ENCODE assay signal across 20 cellular contexts in the genomic region with DNA sequence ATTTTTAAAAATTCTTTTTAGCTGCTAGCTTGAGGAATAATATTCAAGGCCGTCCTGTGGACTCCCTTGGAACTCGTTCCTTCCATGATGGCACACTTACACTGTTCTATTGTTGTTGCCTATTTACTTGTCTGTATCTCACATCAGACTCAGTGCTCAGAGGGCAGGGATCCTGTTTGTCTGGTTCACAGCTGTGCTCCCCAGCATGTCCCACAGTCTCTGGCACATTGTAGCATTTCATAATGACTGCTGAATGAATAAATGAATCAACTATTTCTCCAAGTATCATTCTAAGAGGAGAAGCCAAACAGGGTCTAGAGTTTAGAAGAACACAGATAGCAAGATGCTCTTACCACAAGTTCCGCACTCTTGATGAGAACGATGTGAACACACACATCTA. TPM values are rescaled to one million over a fixed set of nuclear protein-coding genes. Genes with fewer than 3 reads are reported as not detected.
A peak's percentile ranks its signal among the peaks of the same experiment; 100 is the strongest.
DNase-seq lines count a peak whose midpoint lies in the region; ATAC-seq, FAIRE-seq and TF ChIP-seq lines count a peak whose summit lies in the region.
"Had no signal": no experiment of that assay in that cellular context is flagged by ENCODE, and none has a peak within 500 bp of the region (broad histone marks: within the 10 kb centered on the region; RNA-seq: fewer than 3 reads in every experiment).

No MANE protein-coding gene starts in this region.

- H3K4me2 ChIP-seq in HepG2 (ENCODE audit: low read depth, low read length), result no peak overlapping the region
- H3K4me2 ChIP-seq: GM23338 had no signal

- H3K27ac ChIP-seq in HepG2 (ENCODE audit: extremely low read length, insufficient read depth, low read length) (no peak overlapping the region), right lobe of liver (no peak overlapping the region), left ventricle myocardium inferior (replicated peaks) (peak overlapping the region; percentile 96), suprapubic skin (peak overlapping the region; percentile 34)

- H3K79me2 ChIP-seq in HepG2 (ENCODE audit: insufficient read depth, low read length), result no peaks in the 10 kb centered on the region

- CTCF ChIA-PET in HepG2 (lab: Yijun Ruan, JAX; ENCODE audit: low intra/inter-chr PET ratio, low total read pairs), result no interaction called here
- CTCF ChIA-PET in activated CD4-positive, alpha-beta memory T cell treated with anti-CD3 and anti-CD28 coated beads for 36 hours (lab: Charles Lee), result no interaction called here
- CTCF ChIA-PET in activated CD4-positive, alpha-beta memory T cell treated with anti-CD3 and anti-CD28 coated beads, Interleukin-2, amount 10 ng/mL, durations not matched to agents 7 days and 5 days (lab: Charles Lee), result no interaction called here
- CTCF ChIA-PET in activated CD8-positive, alpha-beta T cell treated with anti-CD3 and anti-CD28 coated beads for 36 hours (lab: Charles Lee), result no interaction called here

- peaks cover 54% of the 10 kb centered on the region for H3K4me1 Mint-ChIP-seq in osteocyte (ENCODE audit: unreplicated experiment)
- H3K4me1 Mint-ChIP-seq in activated CD4-positive, alpha-beta memory T cell treated with anti-CD3 and anti-CD28 coated beads for 36 hours (ENCODE audit: low read depth), result no peaks in the 10 kb centered on the region
- H3K4me1 Mint-ChIP-seq in activated CD4-positive, alpha-beta memory T cell treated with anti-CD3 and anti-CD28 coated beads, Interleukin-2, amount 10 ng/mL, durations not matched to agents 7 days and 5 days, result no peaks in the 10 kb centered on the region
- H3K4me1 Mint-ChIP-seq in activated CD8-positive, alpha-beta T cell treated with anti-CD3 and anti-CD28 coated beads for 36 hours (ENCODE audit: low read depth), result no peaks in the 10 kb centered on the region
- H3K4me1 Mint-ChIP-seq: CD14-positive monocyte, GM23338 had no signal

- peaks cover 12% of the 10 kb centered on the region for H3K9me3 Mint-ChIP-seq in osteocyte (ENCODE audit: unreplicated experiment)
- peaks cover 12% of the 10 kb centered on the region for H3K9me3 Mint-ChIP-seq in activated CD4-positive, alpha-beta memory T cell treated with anti-CD3 and anti-CD28 coated beads for 36 hours
- no peaks in the 10 kb centered on the region for H3K9me3 Mint-ChIP-seq in activated CD4-positive, alpha-beta memory T cell treated with anti-CD3 and anti-CD28 coated beads, Interleukin-2, amount 10 ng/mL, durations not matched to agents 7 days and 5 days
- H3K9me3 Mint-ChIP-seq in activated CD8-positive, alpha-beta T cell treated with anti-CD3 and anti-CD28 coated beads for 36 hours, result peaks cover 7% of the 10 kb centered on the region

- H4K20me1 ChIP-seq in HepG2 (ENCODE audit: insufficient read depth, low read length), result no peaks in the 10 kb centered on the region

- no TSS peak for BruUV-seq in HepG2 (replicated peaks; lab: Mats Ljungman, UMichigan)

- TF ChIP-seq EP300 in HepG2 (IDR thresholded peaks at IDR 0.05; ENCODE audit: low read depth in 2 of 2, low read length in 2 of 2), result no peak
- no peak for TF ChIP-seq EP300 in HepG2 (CRISPR knock-in tag; IDR thresholded peaks at IDR 0.05; ENCODE audit: borderline replicate concordance)
- no peak for TF ChIP-seq EP300 in suprapubic skin (IDR thresholded peaks at IDR 0.05)

- no peak for TF ChIP-seq CTCF in HepG2 (CRISPR knock-in tag; IDR thresholded peaks at IDR 0.05)
- TF ChIP-seq CTCF in right lobe of liver (IDR thresholded peaks at IDR 0.05), result no peak
- no peak for TF ChIP-seq CTCF in left ventricle myocardium inferior (IDR thresholded peaks at IDR 0.05; ENCODE audit: borderline replicate concordance)
- no peak for TF ChIP-seq CTCF in osteocyte (IDR thresholded peaks at IDR 0.05)
- no peak for TF ChIP-seq CTCF in suprapubic skin (IDR thresholded peaks at IDR 0.05)
- TF ChIP-seq CTCF in activated CD8-positive, alpha-beta T cell treated with anti-CD3 and anti-CD28 coated beads for 36 hours (IDR thresholded peaks at IDR 0.05), result no peak

- H3K36me3 Mint-ChIP-seq in osteocyte (ENCODE audit: unreplicated experiment), result peaks cover 79% of the 10 kb centered on the region
- H3K36me3 Mint-ChIP-seq in activated CD4-positive, alpha-beta memory T cell treated with anti-CD3 and anti-CD28 coated beads for 36 hours, result peaks cover 7% of the 10 kb centered on the region
- no peaks in the 10 kb centered on the region for H3K36me3 Mint-ChIP-seq in activated CD4-positive, alpha-beta memory T cell treated with anti-CD3 and anti-CD28 coated beads, Interleukin-2, amount 10 ng/mL, durations not matched to agents 7 days and 5 days (ENCODE audit: low read depth)
- peaks cover 2% of the 10 kb centered on the region for H3K36me3 Mint-ChIP-seq in activated CD8-positive, alpha-beta T cell treated with anti-CD3 and anti-CD28 coated beads for 36 hours (ENCODE audit: low read depth)
- H3K36me3 Mint-ChIP-seq: CD14-positive monocyte had no signal

- no peak overlapping the region for H3K9ac ChIP-seq in HepG2 (ENCODE audit: insufficient read depth, low read depth, low read length)

- peak; percentile 18 for FAIRE-seq in HepG2 (lab: Jason Lieb, UNC)
- FAIRE-seq: A204.1, GM12891 had no signal

- POLR2A ChIA-PET in HepG2 (lab: Yijun Ruan, JAX), result no interaction called here
- POLR2A ChIA-PET in activated CD4-positive, alpha-beta memory T cell treated with anti-CD3 and anti-CD28 coated beads for 36 hours (lab: Charles Lee), result no interaction called here
- POLR2A ChIA-PET in activated CD4-positive, alpha-beta memory T cell treated with anti-CD3 and anti-CD28 coated beads, Interleukin-2, amount 10 ng/mL, durations not matched to agents 7 days and 5 days (lab: Charles Lee), result no interaction called here
- POLR2A ChIA-PET in activated CD8-positive, alpha-beta T cell treated with anti-CD3 and anti-CD28 coated beads for 36 hours (lab: Charles Lee), result no interaction called here

- no peak for ATAC-seq in HepG2
- no peak for ATAC-seq in right lobe of liver
- ATAC-seq in activated CD8-positive, alpha-beta T cell treated with anti-CD3 and anti-CD28 coated beads for 36 hours, result no peak
- ATAC-seq: GM23338 had no signal

- no peak for DNase-seq in HepG2 (ENCODE audit: low spot score)
- no peak for DNase-seq in right lobe of liver
- DNase-seq in left ventricle myocardium inferior, result no peak
- no peak for DNase-seq in osteocyte (ENCODE audit: extremely low spot score, unreplicated experiment)
- no peak for DNase-seq in suprapubic skin (ENCODE audit: low spot score in 2 of 2)
- DNase-seq in activated CD4-positive, alpha-beta memory T cell treated with anti-CD3 and anti-CD28 coated beads for 36 hours, result no peak
- no peak for DNase-seq in activated CD4-positive, alpha-beta memory T cell treated with anti-CD3 and anti-CD28 coated beads, Interleukin-2, amount 10 ng/mL, durations not matched to agents 7 days and 5 days
- DNase-seq in activated CD8-positive, alpha-beta T cell treated with anti-CD3 and anti-CD28 coated beads for 36 hours, result no peak
- DNase-seq: Caco-2, DMS79, MV-4-11, NCI-H1436, NCI-H2081, NCI-H226, NCI-H526 treated with DMSO at 0.1 percent for 48 hours had no signal

- H3K4me1 ChIP-seq in HepG2 (ENCODE audit: insufficient read depth, low read length) (peaks cover 49% of the 10 kb centered on the region), right lobe of liver (no peaks in the 10 kb centered on the region), left ventricle myocardium inferior (peaks cover 58% of the 10 kb centered on the region), suprapubic skin (peaks cover 30% of the 10 kb centered on the region)

- H3K27me3 ChIP-seq in HepG2 (ENCODE audit: control insufficient read depth in 1 of 2, insufficient read depth in 2 of 2, low read length in 2 of 2) (no peaks in the 10 kb centered on the region), right lobe of liver (no peaks in the 10 kb centered on the region), left ventricle myocardium inferior (ENCODE audit: low read depth) (no peaks in the 10 kb centered on the region), suprapubic skin (no peaks in the 10 kb centered on the region)

- WGBS in HepG2 (ENCODE audit: low lambda C conversion rate), result 64% methylated on average over 4 of the region's 4 CpGs
- WGBS in right lobe of liver (ENCODE audit: insufficient coverage, low coverage, low lambda C conversion rate, missing lambda C conversion rate), result 83% methylated on average over 4 of the region's 4 CpGs
- 62% methylated on average over 4 of the region's 4 CpGs for WGBS in suprapubic skin

- H3K4me3 ChIP-seq in HepG2 (replicated peaks in 1 of 3; ENCODE audit: insufficient read depth in 1 of 3, low read depth in 2 of 3, low read length in 3 of 3) (no peak overlapping the region), right lobe of liver (no peak overlapping the region), left ventricle myocardium inferior (no peak overlapping the region), suprapubic skin (no peak overlapping the region)
- H3K4me3 ChIP-seq: GM23338 had no signal

- intact Hi-C loops in HepG2 (cut with micrococcal nuclease; ENCODE audit: unreplicated experiment), result no loop called here
- intact Hi-C loops in right lobe of liver (cut with DNase I), result no loop called here
- intact Hi-C loops in left ventricle myocardium inferior (cut with micrococcal nuclease), result no loop called here
- intact Hi-C loops in activated CD4-positive, alpha-beta memory T cell treated with anti-CD3 and anti-CD28 coated beads for 36 hours (cut with micrococcal nuclease), result no loop called here
- intact Hi-C loops in activated CD8-positive, alpha-beta T cell treated with anti-CD3 and anti-CD28 coated beads for 36 hours (cut with micrococcal nuclease), result no loop called here

- no peak overlapping the region for H3K4me3 Mint-ChIP-seq in osteocyte (ENCODE audit: unreplicated experiment)
- H3K4me3 Mint-ChIP-seq in activated CD4-positive, alpha-beta memory T cell treated with anti-CD3 and anti-CD28 coated beads for 36 hours, result no peak overlapping the region
- H3K4me3 Mint-ChIP-seq in activated CD4-positive, alpha-beta memory T cell treated with anti-CD3 and anti-CD28 coated beads, Interleukin-2, amount 10 ng/mL, durations not matched to agents 7 days and 5 days, result no peak overlapping the region
- H3K4me3 Mint-ChIP-seq in activated CD8-positive, alpha-beta T cell treated with anti-CD3 and anti-CD28 coated beads for 36 hours, result no peak overlapping the region
- H3K4me3 Mint-ChIP-seq: CD14-positive monocyte, GM23338 had no signal

- in situ Hi-C loops in HepG2 (cut with HindIII; ENCODE audit: extremely low pct_ligation_motif_present, low pct_unique_long_range_greater_than_20kb), result no loop called here

- H2AFZ ChIP-seq in HepG2 (ENCODE audit: low read length), result no peak overlapping the region
- H2AFZ ChIP-seq: GM23338 had no signal

- H3K36me3 ChIP-seq in HepG2 (replicated peaks in 1 of 2; ENCODE audit: control insufficient read depth in 1 of 2, insufficient read depth in 2 of 2, low read length in 2 of 2), result no peaks in the 10 kb centered on the region
- H3K36me3 ChIP-seq in right lobe of liver, result peaks cover 0 to 1% (median 0%) of the 10 kb centered on the region in 4 donors
- peaks cover 21% of the 10 kb centered on the region for H3K36me3 ChIP-seq in left ventricle myocardium inferior
- H3K36me3 ChIP-seq in suprapubic skin, result no peaks in the 10 kb centered on the region

- H3K27me3 Mint-ChIP-seq in osteocyte (ENCODE audit: unreplicated experiment), result no peaks in the 10 kb centered on the region
- peaks cover 8% of the 10 kb centered on the region for H3K27me3 Mint-ChIP-seq in activated CD4-positive, alpha-beta memory T cell treated with anti-CD3 and anti-CD28 coated beads for 36 hours
- H3K27me3 Mint-ChIP-seq in activated CD4-positive, alpha-beta memory T cell treated with anti-CD3 and anti-CD28 coated beads, Interleukin-2, amount 10 ng/mL, durations not matched to agents 7 days and 5 days, result peaks cover 11% of the 10 kb centered on the region
- H3K27me3 Mint-ChIP-seq in activated CD8-positive, alpha-beta T cell treated with anti-CD3 and anti-CD28 coated beads for 36 hours, result peaks cover 3% of the 10 kb centered on the region

- no peak for TF ChIP-seq POLR2A in HepG2 (IDR thresholded peaks at IDR 0.05; ENCODE audit: insufficient read depth in 1 of 2, low read depth in 2 of 2, low read length in 2 of 2)
- TF ChIP-seq POLR2A in right lobe of liver (IDR thresholded peaks at IDR 0.05), result no peak
- TF ChIP-seq POLR2A in suprapubic skin (IDR thresholded peaks at IDR 0.05), result no peak

- no peak for TF ChIP-seq RAD21 in HepG2 (CRISPR knock-in tag; IDR thresholded peaks at IDR 0.05)

- peak overlapping the region; percentile 91 for H3K27ac Mint-ChIP-seq in osteocyte (ENCODE audit: unreplicated experiment)
- H3K27ac Mint-ChIP-seq in activated CD4-positive, alpha-beta memory T cell treated with anti-CD3 and anti-CD28 coated beads for 36 hours, result no peak overlapping the region
- H3K27ac Mint-ChIP-seq in activated CD4-positive, alpha-beta memory T cell treated with anti-CD3 and anti-CD28 coated beads, Interleukin-2, amount 10 ng/mL, durations not matched to agents 7 days and 5 days, result no peak overlapping the region
- no peak overlapping the region for H3K27ac Mint-ChIP-seq in activated CD8-positive, alpha-beta T cell treated with anti-CD3 and anti-CD28 coated beads for 36 hours
- H3K27ac Mint-ChIP-seq: CD14-positive monocyte, GM23338 had no signal

- H3K9me3 ChIP-seq in HepG2 (ENCODE audit: low read length) (no peaks in the 10 kb centered on the region), right lobe of liver (no peaks in the 10 kb centered on the region), left ventricle myocardium inferior (replicated peaks) (peaks cover 15% of the 10 kb centered on the region), suprapubic skin (no peaks in the 10 kb centered on the region)

RNA-seq across cellular contexts. Expression of a gene that starts 48.0 kb away (rescaled TPM):
- total RNA-seq in HepG2 (2016; rRNA removed; fragmentation: Illumina TruSeq; extraction: Trizol), result 9.5 and 11.5 TPM in 2 replicates
- 1.3 and 1.5 TPM in 2 replicates for total RNA-seq in HepG2 (2016; cell fraction: cytosol; rRNA removed; fragmentation: Illumina TruSeq; extraction: Trizol; ENCODE audit: low read depth)
- 8.3 and 13.6 TPM in 2 replicates for total RNA-seq in HepG2 (2016; cell fraction: insoluble cytoplasmic fraction; rRNA removed; fragmentation: Illumina TruSeq; extraction: Trizol)
- 5.1 and 5.6 TPM in 2 replicates for total RNA-seq in HepG2 (2016; cell fraction: membrane; rRNA removed; fragmentation: Illumina TruSeq; extraction: Trizol)
- 13.7 and 18.2 TPM in 2 replicates for total RNA-seq in HepG2 (2016; cell fraction: nucleus; rRNA removed; fragmentation: Illumina TruSeq; extraction: Trizol)
- polyA plus RNA-seq in HepG2 (2011; rRNA removed), result 7.8 and 9.6 TPM in 2 replicates
- 7.1 and 7.6 TPM in 2 replicates for polyA plus RNA-seq in HepG2 (2011; cell fraction: cytosol; rRNA removed)
- 4.4 and 6.7 TPM in 2 replicates for polyA plus RNA-seq in HepG2 (2011; cell fraction: nucleus; rRNA removed)
- polyA plus RNA-seq in HepG2 (2012), result 5.3 and 6.6 TPM in 2 replicates
- polyA plus RNA-seq in HepG2 (2016; cell fraction: cytosol; fragmentation: Illumina TruSeq; extraction: Trizol; ENCODE audit: low read depth), result 1.1 and 1.3 TPM in 2 replicates
- polyA plus RNA-seq in HepG2 (2016; cell fraction: insoluble cytoplasmic fraction; fragmentation: Illumina TruSeq; extraction: Trizol; ENCODE audit: low read depth), result 8.4 and 8.8 TPM in 2 replicates
- 3.4 and 3.5 TPM in 2 replicates for polyA plus RNA-seq in HepG2 (2016; cell fraction: membrane; fragmentation: Illumina TruSeq; extraction: Trizol; ENCODE audit: low read depth)
- polyA plus RNA-seq in HepG2 (2016; cell fraction: nucleus; fragmentation: Illumina TruSeq; extraction: Trizol; ENCODE audit: insufficient read depth, low read depth), result 19.5 and 23.9 TPM in 2 replicates
- polyA minus RNA-seq in HepG2 (2011; rRNA and poly(A)+ RNA removed; ENCODE audit: low replicate concordance), result 31.5 and 36.2 TPM in 2 replicates
- polyA minus RNA-seq in HepG2 (2011; cell fraction: cytosol; rRNA and poly(A)+ RNA removed), result 6.3 and 7.2 TPM in 2 replicates
- polyA minus RNA-seq in HepG2 (2011; cell fraction: nucleus; rRNA and poly(A)+ RNA removed), result 9.5 and 11.9 TPM in 2 replicates
- 10 to 100 TPM; 14.7 to 28.7 (median 18.9) TPM for total RNA-seq in right lobe of liver
- 76.8 TPM for total RNA-seq in left ventricle myocardium inferior
- total RNA-seq in osteocyte, result 654 and 670 TPM in 2 replicates
- total RNA-seq in suprapubic skin, result 10 to 100 TPM in 3 of 4 donors, 1 to 10 TPM in 1; 7.2 to 18.7 (median 13.0) TPM
- under 1 TPM in 1 of 2 experiments, not detected in 1; 0.29 TPM for total RNA-seq in activated CD4-positive, alpha-beta memory T cell treated with anti-CD3 and anti-CD28 coated beads for 36 hours
- total RNA-seq in activated CD4-positive, alpha-beta memory T cell treated with anti-CD3 and anti-CD28 coated beads, Interleukin-2, amount 10 ng/mL, durations not matched to agents 7 days and 5 days, result under 1 TPM; 0.25 to 0.63 TPM
- total RNA-seq in activated CD8-positive, alpha-beta T cell treated with anti-CD3 and anti-CD28 coated beads for 36 hours, result not detected
- total RNA-seq: OCI-LY7 had no signal
- polyA plus RNA-seq: CD14-positive monocyte had no signal

Comparison
In these comparisons a context has a peak if more than half of its experiments do, and no peak if none do; other contexts are left out.
1. H3K27ac ChIP-seq: peak in left ventricle myocardium inferior (single experiment) and suprapubic skin (single experiment); none in HepG2 (single experiment) and right lobe of liver (0 of 3).